Comparison of ENCODE assay signal across 8 cellular contexts in genomic region chr1:40630488-40631223, GRCh38. TPM values are rescaled to one million over a fixed set of nuclear protein-coding genes. Genes with fewer than 3 reads are reported as not detected.
DNase-seq lines count a peak whose midpoint lies in the region; ATAC-seq and TF ChIP-seq lines count a peak whose summit lies in the region.

No MANE protein-coding gene starts in this region.

- in situ Hi-C loops in IMR-90 (cut with MboI; ENCODE audit: low sequenced_read_pairs), result loop anchor here (25.0 kb wide), 1 partner anchor 332 kb away; no protein-coding TSS in a partner anchor

- ATAC-seq in IMR-90 (ENCODE audit: low read depth), result peak; percentile 75
- no peak for ATAC-seq in effector memory CD8-positive, alpha-beta T cell (replicated peaks)

- WGBS in IMR-90 (ENCODE audit: extremely low coverage in 2 of 2, insufficient read length in 1 of 2), 2 experiments, result no CpG with 5 or more reads among the region's 7 CpGs

- no peaks in the 10 kb centered on the region for H3K9me3 ChIP-seq in IMR-90 (ENCODE audit: control insufficient read depth, insufficient read depth, low read length)

- no peak overlapping the region for H3K18ac ChIP-seq in IMR-90 (ENCODE audit: low read depth, low read length)

- H3K27me3 ChIP-seq in IMR-90 (ENCODE audit: control insufficient read depth, insufficient read depth, low read length), result peaks cover 10% of the 10 kb centered on the region; the same call in 1 of the 2 replicates

- no peak overlapping the region for H3K56ac ChIP-seq in IMR-90 (ENCODE audit: extremely low read depth, insufficient read depth, low read length)

- DNase-seq in DMS153 treated with DMSO at 0.1 percent for 48 hours (lab: John Stamatoyannopoulos, UW; ENCODE audit: unreplicated experiment) (peak; percentile 37), IMR-90 (peak; percentile 19), iPS-NIHi11 (ENCODE audit: low spot score) (peak; percentile 79), SKM-1 treated with dmso at 0.1 percent for 144 hours (lab: John Stamatoyannopoulos, UW; ENCODE audit: unreplicated experiment) (no peak), dedifferentiated amniotic fluid mesenchymal stem cell (ENCODE audit: extremely low spot score) (no peak), anterior cingulate cortex (lab: John Stamatoyannopoulos, UW) (no peak)
- DNase-seq in activated T-cell treated with anti-CD3 and anti-CD28 coated beads, Interleukin-2, amount 50 U/mL, for 24 hours, result peak; percentile 46
- DNase-seq in effector memory CD8-positive, alpha-beta T cell, result no peak

- no peaks in the 10 kb centered on the region for H3K27me3 Mint-ChIP-seq in activated T-cell treated with anti-CD3 and anti-CD28 coated beads, Interleukin-2, amount 50 U/mL, for 24 hours
- H3K27me3 Mint-ChIP-seq in effector memory CD8-positive, alpha-beta T cell, result no peaks in the 10 kb centered on the region

- BruUV-seq in IMR-90 (replicated peaks; lab: Mats Ljungman, UMichigan), result no TSS peak

- no peak overlapping the region for H3K4me3 ChIP-seq in IMR-90 (ENCODE audit: insufficient read depth, low read depth, low read length)

- intact Hi-C loops in IMR-90 (cut with micrococcal nuclease), result loop anchor here (2.0 kb wide), 1 partner anchor 38 kb away; no protein-coding TSS in a partner anchor

- no peak overlapping the region for H2BK5ac ChIP-seq in IMR-90 (ENCODE audit: low read depth, low read length, poor library complexity, severe bottlenecking)

- TF ChIP-seq RAD21 in IMR-90 (IDR thresholded peaks at IDR 0.05; ENCODE audit: low read length), result peak; percentile 48

- no peak overlapping the region for H2BK15ac ChIP-seq in IMR-90 (ENCODE audit: low read depth, low read length)

- no peaks in the 10 kb centered on the region for H3K79me1 ChIP-seq in IMR-90 (ENCODE audit: low read depth in 1 of 2, low read length in 2 of 2)

- H4K5ac ChIP-seq in IMR-90 (ENCODE audit: low read depth, low read length), result no peak overlapping the region

- peak; percentile 47 for TF ChIP-seq CTCF in IMR-90 (conservative IDR thresholded peaks at IDR 0.05; ENCODE audit: low read depth, low read length)

- no peak overlapping the region for H3K27ac Mint-ChIP-seq in activated T-cell treated with anti-CD3 and anti-CD28 coated beads, Interleukin-2, amount 50 U/mL, for 24 hours
- peak overlapping the region in 1 of 2 donors; percentile 98 for H3K27ac Mint-ChIP-seq in effector memory CD8-positive, alpha-beta T cell

- POLR2A ChIA-PET in IMR-90 (lab: Charles Lee; ENCODE audit: unreplicated experiment), result no interaction called here

- no peaks in the 10 kb centered on the region for H3K9me1 ChIP-seq in IMR-90 (ENCODE audit: insufficient read depth, low read length)

- TF ChIP-seq POLR2A in IMR-90 (IDR thresholded peaks at IDR 0.05; ENCODE audit: low read depth, low read length), result no peak

- H3K4me3 Mint-ChIP-seq in activated T-cell treated with anti-CD3 and anti-CD28 coated beads, Interleukin-2, amount 50 U/mL, for 24 hours, result no peak overlapping the region
- H3K4me3 Mint-ChIP-seq in effector memory CD8-positive, alpha-beta T cell, result no peak overlapping the region

- H2AK9ac ChIP-seq in IMR-90 (replicated peaks; ENCODE audit: low read depth, low read length, poor library complexity), result no peak overlapping the region

- H3K9me3 Mint-ChIP-seq in activated T-cell treated with anti-CD3 and anti-CD28 coated beads, Interleukin-2, amount 50 U/mL, for 24 hours, result no peaks in the 10 kb centered on the region
- no peaks in the 10 kb centered on the region for H3K9me3 Mint-ChIP-seq in effector memory CD8-positive, alpha-beta T cell

- dilution Hi-C loops in IMR-90 (cut with HindIII; ENCODE audit: low sequenced_read_pairs, unreplicated experiment), result no loop called here

- H2AK5ac ChIP-seq in IMR-90 (ENCODE audit: low read depth, low read length), result no peak overlapping the region

- no peak overlapping the region for H4K91ac ChIP-seq in IMR-90 (ENCODE audit: insufficient read depth, low read depth, low read length)

- H2AFZ ChIP-seq in IMR-90 (replicated peaks; ENCODE audit: low read length, poor library complexity), result no peak overlapping the region

- no peak overlapping the region for H3K4ac ChIP-seq in IMR-90 (ENCODE audit: low read depth, low read length)

- no peaks in the 10 kb centered on the region for H3K36me3 ChIP-seq in IMR-90 (ENCODE audit: control insufficient read depth, insufficient read depth, low read length)

- no peak overlapping the region for H2BK120ac ChIP-seq in IMR-90 (ENCODE audit: low read depth, low read length)

- CTCF ChIA-PET in IMR-90 (lab: Yijun Ruan, JAX), result interaction anchor here (0.6 to 1.4 kb wide), 4 partner anchors 11 to 616 kb away, joined by 3 to 5 read pairs (median 4); no protein-coding TSS in a partner anchor

- no peak overlapping the region for H3K4me2 ChIP-seq in IMR-90 (ENCODE audit: low read depth, low read length)

- no peak overlapping the region for H3K23ac ChIP-seq in IMR-90 (ENCODE audit: low read depth, low read length)

- no peak overlapping the region for H4K8ac ChIP-seq in IMR-90 (ENCODE audit: low read depth in 2 of 2, low read length in 2 of 2)

- no peak overlapping the region for H3K14ac ChIP-seq in IMR-90 (replicated peaks; ENCODE audit: low read depth, low read length)

- H3K4me1 ChIP-seq in IMR-90 (ENCODE audit: control insufficient read depth, insufficient read depth, low read length), result no peaks in the 10 kb centered on the region

- H3K36me3 Mint-ChIP-seq in activated T-cell treated with anti-CD3 and anti-CD28 coated beads, Interleukin-2, amount 50 U/mL, for 24 hours (ENCODE audit: low read depth), result no peaks in the 10 kb centered on the region
- peaks cover 19% of the 10 kb centered on the region for H3K36me3 Mint-ChIP-seq in effector memory CD8-positive, alpha-beta T cell (ENCODE audit: insufficient read depth)

- peaks cover 40% of the 10 kb centered on the region for H3K4me1 Mint-ChIP-seq in activated T-cell treated with anti-CD3 and anti-CD28 coated beads, Interleukin-2, amount 50 U/mL, for 24 hours (ENCODE audit: low read depth)
- peaks cover 28 to 32% of the 10 kb centered on the region in 2 donors for H3K4me1 Mint-ChIP-seq in effector memory CD8-positive, alpha-beta T cell (ENCODE audit: low read depth in 2 of 2)

- H3K9ac ChIP-seq in IMR-90 (ENCODE audit: low read depth, low read length), result no peak overlapping the region

- no peak overlapping the region for H3K27ac ChIP-seq in IMR-90 (ENCODE audit: insufficient read depth, low read length)

- no peaks in the 10 kb centered on the region; the same call in 1 of the 2 replicates for H4K20me1 ChIP-seq in IMR-90 (ENCODE audit: insufficient read depth, low read length)

- no peak overlapping the region for H2BK20ac ChIP-seq in IMR-90 (ENCODE audit: low read depth, low read length)

TF ChIP-seq in IMR-90, 13 proteins besides CTCF, POLR2A, EP300 and RAD21:
- no peak for TF ChIP-seq FOS (IDR thresholded peaks at IDR 0.05; ENCODE audit: low read depth, low read length)
- peak; percentile 58 for TF ChIP-seq SMC3 (IDR thresholded peaks at IDR 0.05; ENCODE audit: low read depth, low read length)
TF ChIP-seq in IMR-90: peak in this region for 1.

RNA-seq across cellular contexts. Expression of gene RIMS3, which starts 34.8 kb away (rescaled TPM):
- total RNA-seq in IMR-90 (2012; rRNA removed), result 0.28 and 0.36 TPM in 2 replicates
- polyA plus RNA-seq in IMR-90 (2012; rRNA removed), result 0.10 and 0.22 TPM in 2 replicates
- 0.04 and 0.22 TPM in 2 replicates for polyA plus RNA-seq in IMR-90 (2012; cell fraction: cytosol; rRNA removed)
- 0.38 and 0.40 TPM in 2 replicates for polyA plus RNA-seq in IMR-90 (2012; cell fraction: nucleus; rRNA removed; ENCODE audit: low replicate concordance)

Comparison
In these comparisons a context has a peak if more than half of its experiments do, and no peak if none do; other contexts are left out.
1. DNase-seq: peak in DMS153 treated with DMSO at 0.1 percent for 48 hours (single experiment), IMR-90 (single experiment), activated T-cell treated with anti-CD3 and anti-CD28 coated beads, Interleukin-2, amount 50 U/mL, for 24 hours (single experiment) and iPS-NIHi11 (single experiment); none in effector memory CD8-positive, alpha-beta T cell (0 of 3), SKM-1 treated with dmso at 0.1 percent for 144 hours (single experiment), dedifferentiated amniotic fluid mesenchymal stem cell (single experiment) and anterior cingulate cortex (0 of 58).